10 cellular contexts compared by ENCODE assay signal in genomic region chr2:170524828-170525565, GRCh38.
DNase-seq lines count a peak whose midpoint lies in the region; ATAC-seq and TF ChIP-seq lines count a peak whose summit lies in the region.
"Had no signal": no experiment of that assay in that cellular context is flagged by ENCODE, and none has a peak within 500 bp of the region (broad histone marks: within the 10 kb centered on the region; RNA-seq: fewer than 3 reads in every experiment).

No MANE protein-coding gene starts in this region.

- H3K4me3 Mint-ChIP-seq in type B pancreatic cell (no peak overlapping the region), endothelial cell (ENCODE audit: unreplicated experiment) (no peak overlapping the region)

- no peaks in the 10 kb centered on the region for H3K9me3 Mint-ChIP-seq in type B pancreatic cell
- no peaks in the 10 kb centered on the region for H3K9me3 Mint-ChIP-seq in endothelial cell (ENCODE audit: unreplicated experiment)

- TF ChIP-seq CTCF in coronary artery (IDR thresholded peaks at IDR 0.05), result no peak
- no peak for TF ChIP-seq CTCF in type B pancreatic cell (conservative IDR thresholded peaks at IDR 0.05)
- TF ChIP-seq CTCF in endothelial cell (IDR thresholded peaks at IDR 0.05; ENCODE audit: unreplicated experiment), result no peak

- H3K4me3 ChIP-seq in coronary artery, result no peak overlapping the region
- H3K4me3 ChIP-seq: cardiac muscle cell had no signal

- DNase-seq in coronary artery (ENCODE audit: low spot score) (no peak), type B pancreatic cell (ENCODE audit: extremely low spot score, unreplicated experiment) (no peak), germinal center (ENCODE audit: low spot score) (no peak), endothelial cell (ENCODE audit: low spot score) (no peak)
- DNase-seq: NCI-H1105 treated with DMSO at 0.1 percent for 48 hours, WERI-Rb-1 had no signal

- peak; percentile 68 for ATAC-seq in GM21360 (IDR thresholded peaks at IDR 0.05; ENCODE audit: unreplicated experiment)
- ATAC-seq in HG03159 (IDR thresholded peaks at IDR 0.05; ENCODE audit: unreplicated experiment), result peak; percentile 69
- ATAC-seq in HG03280 (IDR thresholded peaks at IDR 0.05; ENCODE audit: unreplicated experiment), result no peak

- H3K27ac Mint-ChIP-seq in type B pancreatic cell (peak overlapping the region; percentile 25), endothelial cell (ENCODE audit: unreplicated experiment) (no peak overlapping the region)

- H3K4me1 Mint-ChIP-seq in type B pancreatic cell (ENCODE audit: unreplicated experiment), result peaks cover 8% of the 10 kb centered on the region
- peaks cover 2% of the 10 kb centered on the region for H3K4me1 Mint-ChIP-seq in endothelial cell (ENCODE audit: unreplicated experiment)

- H3K27ac ChIP-seq in coronary artery, result peak overlapping the region; percentile 30 to 61
- H3K27ac ChIP-seq: cardiac muscle cell, WERI-Rb-1 had no signal

- H3K27me3 Mint-ChIP-seq in type B pancreatic cell (peaks cover 4% of the 10 kb centered on the region), endothelial cell (ENCODE audit: unreplicated experiment) (no peaks in the 10 kb centered on the region)

- H3K36me3 Mint-ChIP-seq in type B pancreatic cell, result no peaks in the 10 kb centered on the region
- no peaks in the 10 kb centered on the region for H3K36me3 Mint-ChIP-seq in endothelial cell (ENCODE audit: low read depth, unreplicated experiment)
